Comparison of ENCODE assay signal across 1 cellular context in the genomic region with DNA sequence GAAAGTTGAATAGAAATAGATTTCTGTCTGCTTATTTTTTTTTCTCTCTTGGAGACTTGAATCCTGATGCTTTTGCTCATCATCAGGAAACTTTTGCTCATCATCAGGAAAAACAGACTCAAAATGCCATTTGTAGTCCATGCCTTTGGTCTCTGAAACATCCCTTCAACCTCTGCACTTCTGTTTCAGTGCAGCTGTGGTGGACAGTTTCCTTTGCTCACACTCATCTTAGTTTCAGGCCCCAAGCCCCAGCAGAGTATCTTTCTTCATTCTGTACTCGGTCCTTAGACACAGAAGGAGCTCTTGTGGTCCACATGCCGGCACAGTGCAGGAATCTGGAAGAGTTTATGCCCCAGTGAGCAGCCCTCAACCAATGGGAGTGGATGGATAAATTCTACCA.
TF ChIP-seq lines count a peak whose summit lies in the region.

No MANE protein-coding gene starts in this region.

TF ChIP-seq in GM23338, 12 proteins besides CTCF, POLR2A, EP300 and RAD21 (continued from another document):
- TF ChIP-seq, protein P1, sequence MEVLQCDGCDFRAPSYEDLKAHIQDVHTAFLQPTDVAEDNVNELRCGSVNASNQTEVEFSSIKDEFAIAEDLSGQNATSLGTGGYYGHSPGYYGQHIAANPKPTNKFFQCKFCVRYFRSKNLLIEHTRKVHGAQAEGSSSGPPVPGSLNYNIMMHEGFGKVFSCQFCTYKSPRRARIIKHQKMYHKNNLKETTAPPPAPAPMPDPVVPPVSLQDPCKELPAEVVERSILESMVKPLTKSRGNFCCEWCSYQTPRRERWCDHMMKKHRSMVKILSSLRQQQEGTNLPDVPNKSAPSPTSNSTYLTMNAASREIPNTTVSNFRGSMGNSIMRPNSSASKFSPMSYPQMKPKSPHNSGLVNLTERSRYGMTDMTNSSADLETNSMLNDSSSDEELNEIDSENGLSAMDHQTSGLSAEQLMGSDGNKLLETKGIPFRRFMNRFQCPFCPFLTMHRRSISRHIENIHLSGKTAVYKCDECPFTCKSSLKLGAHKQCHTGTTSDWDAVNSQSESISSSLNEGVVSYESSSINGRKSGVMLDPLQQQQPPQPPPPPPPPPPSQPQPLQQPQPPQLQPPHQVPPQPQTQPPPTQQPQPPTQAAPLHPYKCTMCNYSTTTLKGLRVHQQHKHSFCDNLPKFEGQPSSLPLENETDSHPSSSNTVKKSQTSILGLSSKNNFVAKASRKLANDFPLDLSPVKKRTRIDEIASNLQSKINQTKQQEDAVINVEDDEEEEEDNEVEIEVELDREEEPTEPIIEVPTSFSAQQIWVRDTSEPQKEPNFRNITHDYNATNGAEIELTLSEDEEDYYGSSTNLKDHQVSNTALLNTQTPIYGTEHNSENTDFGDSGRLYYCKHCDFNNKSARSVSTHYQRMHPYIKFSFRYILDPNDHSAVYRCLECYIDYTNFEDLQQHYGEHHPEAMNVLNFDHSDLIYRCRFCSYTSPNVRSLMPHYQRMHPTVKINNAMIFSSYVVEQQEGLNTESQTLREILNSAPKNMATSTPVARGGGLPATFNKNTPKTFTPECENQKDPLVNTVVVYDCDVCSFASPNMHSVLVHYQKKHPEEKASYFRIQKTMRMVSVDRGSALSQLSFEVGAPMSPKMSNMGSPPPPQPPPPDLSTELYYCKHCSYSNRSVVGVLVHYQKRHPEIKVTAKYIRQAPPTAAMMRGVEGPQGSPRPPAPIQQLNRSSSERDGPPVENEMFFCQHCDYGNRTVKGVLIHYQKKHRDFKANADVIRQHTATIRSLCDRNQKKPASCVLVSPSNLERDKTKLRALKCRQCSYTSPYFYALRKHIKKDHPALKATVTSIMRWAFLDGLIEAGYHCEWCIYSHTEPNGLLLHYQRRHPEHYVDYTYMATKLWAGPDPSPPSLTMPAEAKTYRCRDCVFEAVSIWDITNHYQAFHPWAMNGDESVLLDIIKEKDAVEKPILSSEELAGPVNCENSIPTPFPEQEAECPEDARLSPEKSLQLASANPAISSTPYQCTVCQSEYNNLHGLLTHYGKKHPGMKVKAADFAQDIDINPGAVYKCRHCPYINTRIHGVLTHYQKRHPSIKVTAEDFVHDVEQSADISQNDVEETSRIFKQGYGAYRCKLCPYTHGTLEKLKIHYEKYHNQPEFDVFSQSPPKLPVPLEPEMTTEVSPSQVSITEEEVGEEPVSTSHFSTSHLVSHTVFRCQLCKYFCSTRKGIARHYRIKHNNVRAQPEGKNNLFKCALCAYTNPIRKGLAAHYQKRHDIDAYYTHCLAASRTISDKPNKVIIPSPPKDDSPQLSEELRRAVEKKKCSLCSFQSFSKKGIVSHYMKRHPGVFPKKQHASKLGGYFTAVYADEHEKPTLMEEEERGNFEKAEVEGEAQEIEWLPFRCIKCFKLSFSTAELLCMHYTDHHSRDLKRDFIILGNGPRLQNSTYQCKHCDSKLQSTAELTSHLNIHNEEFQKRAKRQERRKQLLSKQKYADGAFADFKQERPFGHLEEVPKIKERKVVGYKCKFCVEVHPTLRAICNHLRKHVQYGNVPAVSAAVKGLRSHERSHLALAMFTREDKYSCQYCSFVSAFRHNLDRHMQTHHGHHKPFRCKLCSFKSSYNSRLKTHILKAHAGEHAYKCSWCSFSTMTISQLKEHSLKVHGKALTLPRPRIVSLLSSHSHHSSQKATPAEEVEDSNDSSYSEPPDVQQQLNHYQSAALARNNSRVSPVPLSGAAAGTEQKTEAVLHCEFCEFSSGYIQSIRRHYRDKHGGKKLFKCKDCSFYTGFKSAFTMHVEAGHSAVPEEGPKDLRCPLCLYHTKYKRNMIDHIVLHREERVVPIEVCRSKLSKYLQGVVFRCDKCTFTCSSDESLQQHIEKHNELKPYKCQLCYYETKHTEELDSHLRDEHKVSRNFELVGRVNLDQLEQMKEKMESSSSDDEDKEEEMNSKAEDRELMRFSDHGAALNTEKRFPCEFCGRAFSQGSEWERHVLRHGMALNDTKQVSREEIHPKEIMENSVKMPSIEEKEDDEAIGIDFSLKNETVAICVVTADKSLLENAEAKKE (CRISPR knock-in tag; IDR thresholded peaks at IDR 0.05): no peak
- no peak for TF ChIP-seq JUNB (IDR thresholded peaks at IDR 0.05; ENCODE audit: unreplicated experiment)
